7 cellular contexts compared by ENCODE assay signal in genomic region chr1:1513675-1514074, GRCh38. TPM values are rescaled to one million over a fixed set of nuclear protein-coding genes. Genes with fewer than 3 reads are reported as not detected.
DNase-seq lines count a peak whose midpoint lies in the region; ATAC-seq, FAIRE-seq and TF ChIP-seq lines count a peak whose summit lies in the region.
"Not testable (repeated sequence)": the region's sequence is repeated elsewhere in the genome, so short reads cannot be mapped to it uniquely, and the experiment has no call there.

No MANE protein-coding gene starts in this region.

- not testable (repeated sequence) for H3K9me1 ChIP-seq in keratinocyte (ENCODE audit: control insufficient read depth, extremely low read depth, insufficient read depth, low read length)

- H3K36me3 Mint-ChIP-seq in Caco-2 (ENCODE audit: insufficient read depth, unreplicated experiment) (peaks cover 23% of the 10 kb centered on the region), MCF 10A (ENCODE audit: insufficient read depth, unreplicated experiment) (peaks cover 25% of the 10 kb centered on the region)
- not testable (repeated sequence) for H3K36me3 Mint-ChIP-seq in T-cell; activated T-cell treated with anti-CD3 and anti-CD28 coated beads, Interleukin-2, amount 50 U/mL, for 4 hours (ENCODE audit: insufficient read depth); osteocyte (ENCODE audit: unreplicated experiment)

- dilution Hi-C loops in keratinocyte (cut with MboI; ENCODE audit: extremely low pct_ligation_motif_present, low sequenced_read_pairs), result not testable (repeated sequence)

- not testable (repeated sequence) for H3K4me1 Mint-ChIP-seq in Caco-2 (ENCODE audit: low read depth, unreplicated experiment); activated T-cell treated with anti-CD3 and anti-CD28 coated beads, Interleukin-2, amount 50 U/mL, for 4 hours (ENCODE audit: low read depth); MCF 10A (ENCODE audit: insufficient read depth, unreplicated experiment)
- H3K4me1 Mint-ChIP-seq in T-cell (peaks cover 7 to 18% (median 13%) of the 10 kb centered on the region in 3 donors), osteocyte (ENCODE audit: unreplicated experiment) (peaks cover 11% of the 10 kb centered on the region)

- H3K27me3 Mint-ChIP-seq in Caco-2 (ENCODE audit: insufficient read depth, unreplicated experiment); T-cell; activated T-cell treated with anti-CD3 and anti-CD28 coated beads, Interleukin-2, amount 50 U/mL, for 4 hours (ENCODE audit: low read depth); MCF 10A (ENCODE audit: insufficient read depth, unreplicated experiment); osteocyte (ENCODE audit: unreplicated experiment): not testable (repeated sequence)

- peaks cover 27% of the 10 kb centered on the region for H3K79me2 ChIP-seq in keratinocyte (ENCODE audit: control insufficient read depth, insufficient read depth, low read length)

- not testable (repeated sequence) for H3K36me3 ChIP-seq in Caco-2 (ENCODE audit: control insufficient read depth, insufficient read depth, low read length)
- H3K36me3 ChIP-seq in keratinocyte (ENCODE audit: control insufficient read depth in 2 of 2, extremely low read depth in 1 of 2, insufficient read depth in 2 of 2, low read length in 2 of 2), result peaks cover 5 to 13% of the 10 kb centered on the region in 2 experiments

- H3K4me3 ChIP-seq in Caco-2 (ENCODE audit: low read depth, low read length), result not testable (repeated sequence)
- H3K4me3 ChIP-seq in Jurkat, Clone E6-1 (ENCODE audit: low read length), result peak overlapping the region; percentile 27; the same call in 1 of the 2 replicates
- peak overlapping the region in 1 of 3 experiments; percentile 3 for H3K4me3 ChIP-seq in keratinocyte (ENCODE audit: control insufficient read depth in 2 of 3, extremely low read depth in 1 of 3, insufficient read depth in 2 of 3, low read depth in 1 of 3, low read length in 3 of 3)

- ATAC-seq in T-cell (replicated peaks in 1 of 4); activated T-cell treated with anti-CD3 and anti-CD28 coated beads, Interleukin-2, amount 50 U/mL, for 4 hours: not testable (repeated sequence)

- not testable (repeated sequence) for H2AFZ ChIP-seq in keratinocyte (ENCODE audit: control insufficient read depth, low read length)

- not testable (repeated sequence) for H3K9ac ChIP-seq in keratinocyte (ENCODE audit: control insufficient read depth, extremely low read depth, insufficient read depth, low read length)

- not testable (repeated sequence) for BruUV-seq in Caco-2 (replicated peaks; lab: Mats Ljungman, UMichigan); MCF 10A (replicated peaks; lab: Mats Ljungman, UMichigan)

- H3K27ac Mint-ChIP-seq in Caco-2 (ENCODE audit: unreplicated experiment) (peak overlapping the region; percentile 69), MCF 10A (ENCODE audit: low read depth, unreplicated experiment) (peak overlapping the region; percentile 58)
- not testable (repeated sequence) for H3K27ac Mint-ChIP-seq in T-cell; osteocyte (ENCODE audit: unreplicated experiment)

- not testable (repeated sequence) for H4K20me1 ChIP-seq in keratinocyte (ENCODE audit: control insufficient read depth, extremely low read depth, insufficient read depth, low read length)

- not testable (repeated sequence) for DNase-seq in Caco-2; Jurkat, Clone E6-1 (ENCODE audit: low read depth, low spot score); T-cell; activated T-cell treated with anti-CD3 and anti-CD28 coated beads, Interleukin-2, amount 50 U/mL, for 4 hours; MCF 10A (ENCODE audit: unreplicated experiment); keratinocyte (ENCODE audit: low read depth, low spot score); osteocyte (ENCODE audit: extremely low spot score, unreplicated experiment)

- POLR2A ChIA-PET in Caco-2 (lab: Charles Lee); T-cell (lab: Charles Lee); MCF 10A (lab: Yijun Ruan, JAX): not testable (repeated sequence)

- TF ChIP-seq CTCF in Caco-2 (IDR thresholded peaks at IDR 0.05; ENCODE audit: insufficient read depth in 1 of 2, low read depth in 1 of 2, low read length in 1 of 2, severe bottlenecking in 1 of 2, unreplicated experiment in 1 of 2); MCF 10A (IDR thresholded peaks at IDR 0.05; ENCODE audit: unreplicated experiment); keratinocyte (optimal IDR thresholded peaks at IDR 0.05 in 1 of 3, IDR thresholded peaks at IDR 0.05 in 1 of 3, conservative IDR thresholded peaks at IDR 0.05 in 1 of 3; ENCODE audit: extremely low read depth in 1 of 3, insufficient read depth in 2 of 3, low read length in 3 of 3); osteocyte (IDR thresholded peaks at IDR 0.05): not testable (repeated sequence)

- peak overlapping the region; percentile 51 for H3K4me2 ChIP-seq in keratinocyte (ENCODE audit: control insufficient read depth, extremely low read depth, insufficient read depth, low read depth, low read length)

- not testable (repeated sequence) for H3K27ac ChIP-seq in keratinocyte (ENCODE audit: control insufficient read depth, insufficient read depth, low read length)

- not testable (repeated sequence) for H3K9me3 Mint-ChIP-seq in Caco-2 (ENCODE audit: unreplicated experiment); T-cell; activated T-cell treated with anti-CD3 and anti-CD28 coated beads, Interleukin-2, amount 50 U/mL, for 4 hours; MCF 10A (ENCODE audit: unreplicated experiment); osteocyte (ENCODE audit: unreplicated experiment)

- not testable (repeated sequence) for FAIRE-seq in keratinocyte (lab: Jason Lieb, UNC)

- not testable (repeated sequence) for H3K4me1 ChIP-seq in Caco-2; keratinocyte (ENCODE audit: control insufficient read depth, extremely low read depth, insufficient read depth, low read length)

- H3K27me3 ChIP-seq in Caco-2 (replicated peaks; ENCODE audit: control insufficient read depth, insufficient read depth, low read length); keratinocyte (ENCODE audit: control insufficient read depth, extremely low read depth, insufficient read depth, low read length): not testable (repeated sequence)

- H3K4me3 Mint-ChIP-seq in Caco-2 (ENCODE audit: unreplicated experiment) (peak overlapping the region; percentile 69), T-cell (peak overlapping the region; percentile 53 to 70 (median 69)), MCF 10A (ENCODE audit: unreplicated experiment) (peak overlapping the region; percentile 86), osteocyte (ENCODE audit: unreplicated experiment) (peak overlapping the region; percentile 54)
- H3K4me3 Mint-ChIP-seq in activated T-cell treated with anti-CD3 and anti-CD28 coated beads, Interleukin-2, amount 50 U/mL, for 4 hours, result peak overlapping the region; percentile 80

- not testable (repeated sequence) for H3K9me3 ChIP-seq in Caco-2; keratinocyte (ENCODE audit: control insufficient read depth, low read depth, low read length)

- CTCF ChIA-PET in Caco-2 (lab: Charles Lee); T-cell (lab: Charles Lee); MCF 10A (lab: Yijun Ruan, JAX): not testable (repeated sequence)

- intact Hi-C loops in Caco-2 (cut with micrococcal nuclease; ENCODE audit: unreplicated experiment); MCF 10A (cut with micrococcal nuclease): not testable (repeated sequence)

RNA-seq across cellular contexts. Expression of gene ATAD3A, which starts 1.7 kb away (rescaled TPM):
- 58.6 and 67.3 TPM in 2 replicates for total RNA-seq in Caco-2 (2022)
- polyA plus RNA-seq in Jurkat, Clone E6-1 (2012; ENCODE audit: insufficient read depth, insufficient read length), result 59.0 TPM
- total RNA-seq in T-cell, result 10 to 100 TPM; 24.6 to 42.5 (median 31.1) TPM
- total RNA-seq in activated T-cell treated with anti-CD3 and anti-CD28 coated beads, Interleukin-2, amount 50 U/mL, for 4 hours, result 100 to 1,000 TPM; 151 to 180 (median 154) TPM
- total RNA-seq in MCF 10A (2022), result 43.1 and 63.2 TPM in 2 replicates
- 19.9 to 23.0 TPM (median 22.0 TPM) in 3 replicates for polyA plus RNA-seq in keratinocyte
- 19.1 TPM for polyA plus RNA-seq in keratinocyte (2011; ENCODE audit: low read depth)
- 9.3 and 25.1 TPM in 2 replicates for polyA plus RNA-seq in keratinocyte (2011; cell fraction: cytosol; rRNA removed)
- polyA plus RNA-seq in keratinocyte (2011; cell fraction: nucleus; rRNA removed), result 23.7 and 29.2 TPM in 2 replicates
- 13.5 and 40.5 TPM in 2 replicates for polyA plus RNA-seq in keratinocyte (2012; ENCODE audit: low replicate concordance)
- polyA minus RNA-seq in keratinocyte, result 9.3 to 18.3 TPM (median 12.0 TPM) in 3 replicates
- 40.3 TPM for polyA minus RNA-seq in keratinocyte (2011; cell fraction: cytosol; rRNA and poly(A)+ RNA removed)
- polyA minus RNA-seq in keratinocyte (2011; cell fraction: nucleus; rRNA and poly(A)+ RNA removed), result 15.6 and 16.5 TPM in 2 replicates
- total RNA-seq in osteocyte, result 30.0 and 31.7 TPM in 2 replicates

RNA-seq across cellular contexts. Expression of gene TMEM240, which starts 26.7 kb away (rescaled TPM):
- total RNA-seq in Caco-2 (2022), result 1.0 and 1.2 TPM in 2 replicates
- not detected for polyA plus RNA-seq in Jurkat, Clone E6-1 (2012; ENCODE audit: insufficient read depth, insufficient read length)
- 1 to 10 TPM; 1.0 to 3.1 (median 1.4) TPM for total RNA-seq in T-cell
- total RNA-seq in activated T-cell treated with anti-CD3 and anti-CD28 coated beads, Interleukin-2, amount 50 U/mL, for 4 hours, result under 1 TPM in 2 of 3 donors, not detected in 1; 0.46 to 0.63 TPM
- total RNA-seq in MCF 10A (2022), result 3.6 and 5.5 TPM in 2 replicates
- 0.12 to 0.28 TPM (median 0.12 TPM) in 3 replicates for polyA plus RNA-seq in keratinocyte
- not detected for polyA plus RNA-seq in keratinocyte (2011; ENCODE audit: low read depth)
- 0.18 and 0.29 TPM in 2 replicates for polyA plus RNA-seq in keratinocyte (2011; cell fraction: cytosol; rRNA removed)
- 0.23 and 0.56 TPM in 2 replicates for polyA plus RNA-seq in keratinocyte (2011; cell fraction: nucleus; rRNA removed)
- 0.80 and 0.93 TPM in 2 replicates for polyA plus RNA-seq in keratinocyte (2012; ENCODE audit: low replicate concordance)
- polyA minus RNA-seq in keratinocyte, result not detected in 3 replicates
- polyA minus RNA-seq in keratinocyte (2011; cell fraction: cytosol; rRNA and poly(A)+ RNA removed), result not detected
- polyA minus RNA-seq in keratinocyte (2011; cell fraction: nucleus; rRNA and poly(A)+ RNA removed), result 1.1 TPM in 1 of 2 replicates, not detected in the other
- 12.4 and 16.6 TPM in 2 replicates for total RNA-seq in osteocyte

RNA-seq across cellular contexts. Expression of gene ATAD3B, which starts 42.1 kb away (rescaled TPM):
- 48.1 and 54.7 TPM in 2 replicates for total RNA-seq in Caco-2 (2022)
- 28.5 TPM for polyA plus RNA-seq in Jurkat, Clone E6-1 (2012; ENCODE audit: insufficient read depth, insufficient read length)
- 10 to 100 TPM; 52.1 to 69.3 (median 57.2) TPM for total RNA-seq in T-cell
- 100 to 1,000 TPM; 193 to 208 (median 194) TPM for total RNA-seq in activated T-cell treated with anti-CD3 and anti-CD28 coated beads, Interleukin-2, amount 50 U/mL, for 4 hours
- 42.2 and 46.9 TPM in 2 replicates for total RNA-seq in MCF 10A (2022)
- 18.4 to 24.9 TPM (median 20.6 TPM) in 3 replicates for polyA plus RNA-seq in keratinocyte
- polyA plus RNA-seq in keratinocyte (2011; ENCODE audit: low read depth), result 7.0 TPM
- polyA plus RNA-seq in keratinocyte (2011; cell fraction: cytosol; rRNA removed), result 5.6 and 13.4 TPM in 2 replicates
- polyA plus RNA-seq in keratinocyte (2011; cell fraction: nucleus; rRNA removed), result 62.1 and 71.7 TPM in 2 replicates
- 13.6 and 24.6 TPM in 2 replicates for polyA plus RNA-seq in keratinocyte (2012; ENCODE audit: low replicate concordance)
- 10.3 to 16.7 TPM (median 12.5 TPM) in 3 replicates for polyA minus RNA-seq in keratinocyte
- 21.3 TPM for polyA minus RNA-seq in keratinocyte (2011; cell fraction: cytosol; rRNA and poly(A)+ RNA removed)
- polyA minus RNA-seq in keratinocyte (2011; cell fraction: nucleus; rRNA and poly(A)+ RNA removed), result 31.8 and 34.4 TPM in 2 replicates
- 26.9 and 28.6 TPM in 2 replicates for total RNA-seq in osteocyte
